13 cellular contexts compared by ENCODE assay signal in genomic region chr12:108789546-108789945, GRCh38.
"Had no signal": no experiment of that assay in that cellular context is flagged by ENCODE, and none has a peak within 500 bp of the region (broad histone marks: within the 10 kb centered on the region; RNA-seq: fewer than 3 reads in every experiment).

No MANE protein-coding gene starts in this region.

- H3K4me1 Mint-ChIP-seq: memory B cell had no signal

- H3K27ac Mint-ChIP-seq: memory B cell had no signal

- H3K27ac ChIP-seq: pancreas, testis had no signal

- H3K27me3 Mint-ChIP-seq: memory B cell had no signal

- ATAC-seq: activated CD4-positive, CD25-positive, alpha-beta regulatory T cell treated with anti-CD3 and anti-CD28 coated beads, Interleukin-2, amount 50 U/mL, for 24 hours; activated T-cell treated with anti-CD3 and anti-CD28 coated beads, Interleukin-2, amount 50 U/mL, for 4 hours; pancreas had no signal

- DNase-seq: activated effector memory CD4-positive, alpha-beta T cell treated with anti-CD3 and anti-CD28 coated beads, Interleukin-2, amount 50 U/mL, for 16 hours; activated T-cell treated with anti-CD3 and anti-CD28 coated beads, Interleukin-2, amount 50 U/mL, for 4 hours; aorta; esophagus squamous epithelium; foreskin fibroblast; head of caudate nucleus; retina; stimulated activated CD4-positive, alpha-beta T cell treated with anti-CD3 and anti-CD28 coated beads, Interleukin-2, amount 100 ng/mL, for 24 hours; stimulated activated naive CD4-positive, alpha-beta T cell treated with Interleukin-2 at 50 U/mL for 16 hours; testis had no signal

- H3K4me3 ChIP-seq: esophagus squamous epithelium, pancreas, testis had no signal

- H3K4me1 ChIP-seq: pancreas had no signal

- H3K9me3 Mint-ChIP-seq: activated T-cell treated with anti-CD3 and anti-CD28 coated beads, Interleukin-2, amount 50 U/mL, for 4 hours; memory B cell had no signal

- H3K4me3 Mint-ChIP-seq: activated T-cell treated with anti-CD3 and anti-CD28 coated beads, Interleukin-2, amount 50 U/mL, for 4 hours; memory B cell had no signal

- H3K9me3 ChIP-seq: esophagus squamous epithelium, pancreas, testis had no signal

- H3K27me3 ChIP-seq: esophagus squamous epithelium, pancreas, testis had no signal
